Comparison of ENCODE assay signal across 24 cellular contexts in the genomic region with DNA sequence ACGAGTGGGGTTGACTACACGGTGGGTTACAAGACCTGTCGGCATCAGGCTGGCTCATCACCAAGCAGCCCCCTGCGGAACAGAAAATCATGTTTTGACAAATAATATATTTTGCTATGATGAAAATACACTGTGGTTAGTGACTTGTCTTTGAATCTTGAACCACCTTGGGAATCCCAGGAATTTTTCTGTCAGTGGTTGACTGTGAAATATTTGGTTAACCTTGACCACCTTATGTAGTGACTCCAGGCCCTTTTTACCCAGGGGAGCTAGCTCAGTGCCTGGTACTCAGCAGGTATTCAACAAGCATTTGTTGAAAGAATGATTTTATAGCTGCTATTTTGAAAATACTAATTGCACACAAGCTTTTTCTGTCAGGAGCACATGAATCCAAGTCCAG.
"Had no signal": no experiment of that assay in that cellular context is flagged by ENCODE, and none has a peak within 500 bp of the region (broad histone marks: within the 10 kb centered on the region; RNA-seq: fewer than 3 reads in every experiment).

No MANE protein-coding gene starts in this region.

- ATAC-seq: gastrocnemius medialis; heart left ventricle; left colon; left ventricle myocardium superior; lower lobe of right lung; natural killer cell treated with Interleukin-12 subunit alpha and Interleukin-12 subunit beta and Interleukin-15 and Interleukin-18, amount 100 ng/mL, for 72 hours; right cardiac atrium; stimulated activated effector memory CD8-positive, alpha-beta T cell treated with anti-CD3 and anti-CD28 coated beads, Interleukin-12 subunit alpha, Interleukin-12 subunit beta, amount 100 ng/mL, for 72 hours; stimulated activated naive CD8-positive, alpha-beta T cell treated with anti-CD3 and anti-CD28 coated beads, Interleukin-15, Interleukin-2, amounts not matched to agents 100 U/mL and 50 U/mL, for 24 hours had no signal

- H3K4me1 ChIP-seq: gastrocnemius medialis, heart left ventricle, lower lobe of right lung, neural progenitor cell, parathyroid adenoma, prostate gland, sigmoid colon, testis, tibial artery had no signal

- H3K4me2 ChIP-seq: hepatocyte, neural progenitor cell had no signal

- H3K9ac ChIP-seq: neural progenitor cell, parathyroid adenoma had no signal

- H3K79me2 ChIP-seq: hepatocyte, parathyroid adenoma had no signal

- DNase-seq: cerebellar nuclear complex; dorsolateral prefrontal cortex; effector CD4-positive, alpha-beta T cell; gastrocnemius medialis; heart left ventricle; kidney; left colon; left ventricle myocardium superior; lower lobe of right lung; right cardiac atrium; sigmoid colon; stimulated activated CD4-positive, alpha-beta T cell treated with anti-CD3 and anti-CD28 coated beads, Interleukin-2, amount 100 ng/mL, for 24 hours; stimulated activated CD4-positive, alpha-beta T cell treated with anti-CD3 and anti-CD28 coated beads, Interleukin-4, amount 100 ng/mL, for 24 hours; stimulated activated naive CD8-positive, alpha-beta T cell treated with anti-CD3 and anti-CD28 coated beads, Interleukin-15, Interleukin-2, amounts not matched to agents 100 U/mL and 50 U/mL, for 24 hours; substantia nigra; testis; tibial artery had no signal

- FAIRE-seq: colon, kidney had no signal

- H3K36me3 ChIP-seq: gastrocnemius medialis, lower lobe of right lung, neural progenitor cell, prostate gland, sigmoid colon, tibial artery had no signal

- H3K4me3 ChIP-seq: dorsolateral prefrontal cortex, gastrocnemius medialis, heart left ventricle, hepatocyte, lower lobe of right lung, neural progenitor cell, prostate gland, sigmoid colon, testis, tibial artery had no signal

- H3K27ac ChIP-seq: dorsolateral prefrontal cortex, gastrocnemius medialis, heart left ventricle, hepatocyte, lower lobe of right lung, neural progenitor cell, parathyroid adenoma, prostate gland, sigmoid colon, testis, tibial artery had no signal

- H3K9me3 ChIP-seq: gastrocnemius medialis, heart left ventricle, lower lobe of right lung, prostate gland, sigmoid colon, testis, tibial artery had no signal

- H3K27me3 ChIP-seq: dorsolateral prefrontal cortex, gastrocnemius medialis, heart left ventricle, hepatocyte, neural progenitor cell, sigmoid colon, testis, tibial artery had no signal

- H2AFZ ChIP-seq: hepatocyte, neural progenitor cell, parathyroid adenoma had no signal
